Comparison of ENCODE assay signal across 8 cellular contexts in the genomic region with DNA sequence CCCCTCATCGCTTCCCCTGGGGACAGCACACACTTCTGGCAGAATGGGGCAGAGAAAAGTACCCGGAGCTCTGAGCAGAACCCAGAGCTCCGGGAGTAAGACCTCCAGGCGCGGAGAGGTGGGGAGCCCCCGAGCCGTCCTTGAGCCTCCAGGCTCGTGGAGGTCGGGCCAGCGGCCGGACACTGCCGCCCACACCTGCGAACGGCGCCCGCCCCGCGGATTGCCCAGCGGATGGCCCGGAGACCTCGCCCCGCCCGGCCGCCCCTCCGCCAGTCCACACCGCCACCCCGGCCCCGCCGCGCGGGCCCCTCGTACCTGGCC. TPM values are rescaled to one million over a fixed set of nuclear protein-coding genes. Genes with fewer than 3 reads are reported as not detected.
A peak's percentile ranks its signal among the peaks of the same experiment; 100 is the strongest.
DNase-seq lines count a peak whose midpoint lies in the region; ATAC-seq and TF ChIP-seq lines count a peak whose summit lies in the region.

No MANE protein-coding gene starts in this region.

- H3K9me3 ChIP-seq in CD4-positive, CD25-positive, alpha-beta regulatory T cell (ENCODE audit: control insufficient read depth in 2 of 2, low read length in 2 of 2), result no peaks in the 10 kb centered on the region
- H3K9me3 ChIP-seq in HAP-1, result no peaks in the 10 kb centered on the region
- H3K9me3 ChIP-seq in T-helper 17 cell (ENCODE audit: control insufficient read depth, low read length, poor library complexity, severe bottlenecking), result no peaks in the 10 kb centered on the region
- H3K9me3 ChIP-seq in gastrocnemius medialis, result no peaks in the 10 kb centered on the region

- H3K27me3 Mint-ChIP-seq in CD4-positive, CD25-positive, alpha-beta regulatory T cell, result no peaks in the 10 kb centered on the region
- H3K27me3 Mint-ChIP-seq in T-helper 17 cell, result no peaks in the 10 kb centered on the region

- H3K36me3 Mint-ChIP-seq in CD4-positive, CD25-positive, alpha-beta regulatory T cell, result peaks cover 5% of the 10 kb centered on the region
- H3K36me3 Mint-ChIP-seq in T-helper 17 cell (ENCODE audit: low read depth), result no peaks in the 10 kb centered on the region

- H3K4me3 ChIP-seq in CD4-positive, CD25-positive, alpha-beta regulatory T cell (ENCODE audit: low read depth, low read length), result peak overlapping the region; percentile 90
- H3K4me3 ChIP-seq in HAP-1 (peak overlapping the region; percentile 68), gastrocnemius medialis (peak overlapping the region; percentile 71 to 84 (median 80))

- CTCF ChIA-PET in GM10248 (lab: Yijun Ruan, JAX), result interaction anchor here (4.0 kb wide), 1 partner anchor 12 kb away, joined by 18 read pairs; no protein-coding TSS in a partner anchor

- intact Hi-C loops in gastrocnemius medialis (cut with DNase I; ENCODE audit: low total_unique reads), result loop anchor here (1.0 to 10.0 kb wide), 5 partner anchors 93 to 801 kb away; partner anchors contain the start of genes ADCK1, AHSA1, ALKBH1 and ANGEL1

- peaks cover 23 to 51% (median 27%) of the 10 kb centered on the region in 4 donors for H3K4me1 Mint-ChIP-seq in CD4-positive, CD25-positive, alpha-beta regulatory T cell
- peaks cover 32% of the 10 kb centered on the region for H3K4me1 Mint-ChIP-seq in T-helper 17 cell

- no peak for DNase-seq in CD4-positive, CD25-positive, alpha-beta regulatory T cell
- DNase-seq in HAP-1 (ENCODE audit: low spot score in 2 of 2) (no peak), T-helper 17 cell (no peak), foreskin keratinocyte (no peak), gastrocnemius medialis (no peak), LoVo (ENCODE audit: low spot score) (no peak), GM10248 (ENCODE audit: extremely low spot score) (no peak)

- H3K36me3 ChIP-seq in CD4-positive, CD25-positive, alpha-beta regulatory T cell (ENCODE audit: control insufficient read depth, insufficient read depth, low read length), result no peaks in the 10 kb centered on the region
- H3K36me3 ChIP-seq in HAP-1 (replicated peaks) (no peaks in the 10 kb centered on the region), gastrocnemius medialis (no peaks in the 10 kb centered on the region)

- TF ChIP-seq CTCF in foreskin keratinocyte (conservative IDR thresholded peaks at IDR 0.05) (no peak), gastrocnemius medialis (IDR thresholded peaks at IDR 0.05 in 4 of 5, conservative IDR thresholded peaks at IDR 0.05 in 1 of 5) (no peak), GM10248 (IDR thresholded peaks at IDR 0.05; ENCODE audit: control extremely low read depth, extremely low read depth, low read depth, missing control alignments) (no peak)

- H3K4me1 ChIP-seq in CD4-positive, CD25-positive, alpha-beta regulatory T cell (ENCODE audit: control insufficient read depth, insufficient read depth, low read length, poor library complexity, severe bottlenecking), result peaks cover 24% of the 10 kb centered on the region
- H3K4me1 ChIP-seq in HAP-1 (peaks cover 25% of the 10 kb centered on the region), foreskin keratinocyte (peaks cover 23% of the 10 kb centered on the region), gastrocnemius medialis (peaks cover 12 to 18% of the 10 kb centered on the region in 2 donors)

- peak overlapping the region; percentile 79 to 94 (median 82) for H3K27ac Mint-ChIP-seq in CD4-positive, CD25-positive, alpha-beta regulatory T cell
- H3K27ac Mint-ChIP-seq in T-helper 17 cell, result peak overlapping the region; percentile 91

- peak overlapping the region; percentile 90 to 97 (median 92) for H3K4me3 Mint-ChIP-seq in CD4-positive, CD25-positive, alpha-beta regulatory T cell
- peak overlapping the region; percentile 96 for H3K4me3 Mint-ChIP-seq in T-helper 17 cell

- POLR2A ChIA-PET in GM10248 (lab: Yijun Ruan, JAX), result no interaction called here

- H3K27me3 ChIP-seq in CD4-positive, CD25-positive, alpha-beta regulatory T cell (ENCODE audit: control insufficient read depth, insufficient read depth, low read length), result no peaks in the 10 kb centered on the region
- no peaks in the 10 kb centered on the region for H3K27me3 ChIP-seq in HAP-1 (ENCODE audit: low read depth)
- H3K27me3 ChIP-seq in foreskin keratinocyte, result no peaks in the 10 kb centered on the region
- no peaks in the 10 kb centered on the region for H3K27me3 ChIP-seq in gastrocnemius medialis

- H3K27ac ChIP-seq in CD4-positive, CD25-positive, alpha-beta regulatory T cell (ENCODE audit: insufficient read depth, low read length, poor library complexity, severe bottlenecking), result peak overlapping the region; percentile 72
- H3K27ac ChIP-seq in foreskin keratinocyte (peak overlapping the region; percentile 89), gastrocnemius medialis (peak overlapping the region; percentile 67 to 76 (median 74))

- ATAC-seq in CD4-positive, CD25-positive, alpha-beta regulatory T cell (ENCODE audit: low read depth in 2 of 2), result no peak
- ATAC-seq in T-helper 17 cell (no peak), foreskin keratinocyte (no peak), gastrocnemius medialis (no peak), HG02870 (IDR thresholded peaks at IDR 0.05; ENCODE audit: unreplicated experiment) (no peak)

- in situ Hi-C loops in HAP-1 (cut with MboI; ENCODE audit: low sequenced_read_pairs) (no loop called here), gastrocnemius medialis (cut with MboI; ENCODE audit: low sequenced_read_pairs in 4 of 4) (no loop called here)

- TF ChIP-seq POLR2A in gastrocnemius medialis (IDR thresholded peaks at IDR 0.05), result no peak

- peaks cover 0 to 2% (median 0%) of the 10 kb centered on the region in 7 donors for H3K9me3 Mint-ChIP-seq in CD4-positive, CD25-positive, alpha-beta regulatory T cell

RNA-seq across cellular contexts. Expression of gene SPTLC2, which starts 0.3 kb away (rescaled TPM):
- 18.1 TPM for total RNA-seq in CD4-positive, CD25-positive, alpha-beta regulatory T cell
- 10 to 100 TPM in 2 of 4 donors, 1 to 10 TPM in 2; 8.9 to 11.4 (median 9.8) TPM for polyA plus RNA-seq in CD4-positive, CD25-positive, alpha-beta regulatory T cell
- total RNA-seq in T-helper 17 cell (10 to 100 TPM; 22.0 to 22.3 TPM), foreskin keratinocyte (35.0 and 36.6 TPM in 2 replicates), gastrocnemius medialis (10 to 100 TPM in 1 of 4 donors, 1 to 10 TPM in 3; 6.5 to 10.4 (median 7.0) TPM)
- polyA plus RNA-seq in foreskin keratinocyte, result 15.6 and 18.0 TPM in 2 replicates
